26 cellular contexts compared by ENCODE assay signal in genomic region chr20:41888434-41888833, GRCh38.
"Had no signal": no experiment of that assay in that cellular context is flagged by ENCODE, and none has a peak within 500 bp of the region (broad histone marks: within the 10 kb centered on the region; RNA-seq: fewer than 3 reads in every experiment).

No MANE protein-coding gene starts in this region.

- FAIRE-seq: colon, endometrium, endothelial cell of umbilical vein, frontal cortex had no signal

- H3K4me1 ChIP-seq: colonic mucosa, esophagus muscularis mucosa, foreskin keratinocyte, gastrocnemius medialis, gastroesophageal sphincter, heart left ventricle, heart right ventricle had no signal

- H3K4me3 ChIP-seq: colonic mucosa, coronary artery, dorsolateral prefrontal cortex, esophagus muscularis mucosa, esophagus squamous epithelium, gastrocnemius medialis, gastroesophageal sphincter, heart left ventricle, heart right ventricle had no signal

- H3K27me3 ChIP-seq: colonic mucosa, esophagus squamous epithelium, foreskin keratinocyte, gastrocnemius medialis had no signal

- H3K9me3 Mint-ChIP-seq: dendritic cell treated with granulocyte-macrophage colony-stimulating factor and Interleukin-4, amounts not matched to agents 40 ng/mL and 50 ng/mL, for 4 days; endodermal cell had no signal

- DNase-seq: colonic mucosa; cortex of kidney; dermis blood vessel endothelial cell; effector CD4-positive, alpha-beta T cell; effector CD8-positive, alpha-beta T cell; effector memory CD4-positive, alpha-beta T cell; effector memory CD8-positive, alpha-beta T cell; esophagus squamous epithelium; foreskin fibroblast; foreskin keratinocyte; foreskin melanocyte; gastrocnemius medialis; glutamatergic neuron; heart left ventricle; heart right ventricle had no signal

- H3K4me3 Mint-ChIP-seq: dendritic cell treated with granulocyte-macrophage colony-stimulating factor and Interleukin-4, amounts not matched to agents 40 ng/mL and 50 ng/mL, for 4 days; effector memory CD8-positive, alpha-beta T cell; endodermal cell had no signal

- ATAC-seq: effector memory CD8-positive, alpha-beta T cell; foreskin keratinocyte; gastrocnemius medialis; gastroesophageal sphincter; heart left ventricle; heart right ventricle had no signal

- H3K27me3 Mint-ChIP-seq: dendritic cell treated with granulocyte-macrophage colony-stimulating factor and Interleukin-4, amounts not matched to agents 40 ng/mL and 50 ng/mL, for 4 days; effector memory CD8-positive, alpha-beta T cell had no signal

- H3K9me3 ChIP-seq: colonic mucosa, esophagus muscularis mucosa, esophagus squamous epithelium, gastrocnemius medialis, gastroesophageal sphincter, heart left ventricle, heart right ventricle had no signal

- H3K36me3 ChIP-seq: colonic mucosa, esophagus muscularis mucosa, esophagus squamous epithelium, gastrocnemius medialis, gastroesophageal sphincter, heart left ventricle, heart right ventricle had no signal

- H3K27ac ChIP-seq: colonic mucosa, coronary artery, dorsolateral prefrontal cortex, epithelial cell of prostate, esophagus muscularis mucosa, esophagus squamous epithelium, foreskin keratinocyte, gastrocnemius medialis, gastroesophageal sphincter, heart left ventricle, heart right ventricle had no signal

- H3K27ac Mint-ChIP-seq: dendritic cell treated with granulocyte-macrophage colony-stimulating factor and Interleukin-4, amounts not matched to agents 40 ng/mL and 50 ng/mL, for 4 days; effector memory CD8-positive, alpha-beta T cell; endodermal cell had no signal
